In the genomic region with DNA sequence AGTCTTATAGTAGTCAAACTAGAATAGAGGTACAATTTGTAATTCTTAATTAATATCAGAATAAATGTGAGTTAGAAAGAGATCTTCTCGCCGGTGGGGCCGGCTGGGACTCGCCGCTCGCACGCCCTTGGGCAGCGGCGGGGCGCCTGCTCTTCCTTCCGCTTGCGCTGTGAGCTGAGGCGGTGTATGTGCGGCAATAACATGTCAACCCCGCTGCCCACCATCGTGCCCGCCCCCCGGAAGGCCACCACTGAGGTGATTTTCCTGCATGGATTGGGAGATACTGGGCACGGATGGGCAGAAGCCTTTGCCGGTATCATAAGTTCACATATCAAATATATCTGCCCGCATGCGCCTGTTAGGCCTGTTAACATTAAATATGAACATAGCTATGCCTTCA, we compare ENCODE assay signal across 22 cellular contexts.
DNase-seq lines count a peak whose midpoint lies in the region; ATAC-seq lines count a peak whose summit lies in the region.
"Had no signal": no experiment of that assay in that cellular context is flagged by ENCODE, and none has a peak within 500 bp of the region (broad histone marks: within the 10 kb centered on the region; RNA-seq: fewer than 3 reads in every experiment).

No MANE protein-coding gene starts in this region.

- ATAC-seq in Right ventricle myocardium inferior = no peak
- ATAC-seq: CD8-positive, alpha-beta T cell had no signal

- intact Hi-C loops in Right ventricle myocardium inferior (cut with DNase I) (no loop called here), cardiac septum (cut with DNase I) (no loop called here)

- DNase-seq in Right ventricle myocardium inferior (ENCODE audit: missing footprints) = peak; percentile 63
- DNase-seq in cardiac septum (ENCODE audit: low spot score) = no peak
- DNase-seq: 8988T; ACHN; AML-193; BE2C; C1 segment of cervical spinal cord; Caco-2; Calu3; CD4-positive, alpha-beta memory T cell; CD4-positive, alpha-beta T cell; CD4-positive, CD25-positive, alpha-beta regulatory T cell; CD8-positive, alpha-beta memory T cell; CD8-positive, alpha-beta T cell; COR-L47; DMS 273 treated with DMSO at 0.1 percent for 48 hours; DMS153; DMS53; DMS79; DMS79 treated with DMSO at 0.1 percent for 48 hours; DND-41; EL had no signal
